Comparison of ENCODE assay signal across 19 cellular contexts in the genomic region with DNA sequence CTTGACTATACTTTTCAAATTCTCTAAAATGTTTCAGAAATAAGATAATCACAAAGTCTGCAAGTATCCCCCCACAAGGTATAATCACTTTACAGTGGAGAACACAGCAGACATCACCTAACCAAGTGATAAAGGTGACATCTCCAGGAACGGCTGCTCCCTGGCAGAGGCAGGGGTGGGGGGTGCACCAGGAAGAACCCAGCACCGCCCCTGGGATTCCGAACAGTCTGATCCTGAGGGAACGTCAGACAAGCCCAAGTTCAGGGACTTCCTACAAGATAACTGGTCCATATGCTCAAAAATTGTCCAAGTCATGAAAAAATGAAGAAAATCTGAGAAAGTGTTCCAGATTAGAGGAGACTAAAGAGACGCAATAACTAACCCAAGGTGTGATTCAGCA.
"Had no signal": no experiment of that assay in that cellular context is flagged by ENCODE, and none has a peak within 500 bp of the region (broad histone marks: within the 10 kb centered on the region; RNA-seq: fewer than 3 reads in every experiment).

No MANE protein-coding gene starts in this region.

- H3K4me1 Mint-ChIP-seq: central memory CD8-positive, alpha-beta T cell had no signal

- H3K36me3 ChIP-seq: ascending aorta, colonic mucosa, gastrocnemius medialis, WERI-Rb-1 had no signal

- H3K27ac Mint-ChIP-seq: activated naive CD4-positive, alpha-beta T cell treated with anti-CD3 and anti-CD28 coated beads, Interleukin-2, amount 50 U/mL, for 24 hours; naive thymus-derived CD4-positive, alpha-beta T cell had no signal

- H3K36me3 Mint-ChIP-seq: activated naive CD4-positive, alpha-beta T cell treated with anti-CD3 and anti-CD28 coated beads, Interleukin-2, amount 50 U/mL, for 24 hours; naive thymus-derived CD4-positive, alpha-beta T cell had no signal

- H3K27ac ChIP-seq: ascending aorta, gastrocnemius medialis, WERI-Rb-1 had no signal

- FAIRE-seq: kidney had no signal

- H3K9me3 Mint-ChIP-seq: activated naive CD4-positive, alpha-beta T cell treated with anti-CD3 and anti-CD28 coated beads, Interleukin-2, amount 50 U/mL, for 24 hours; central memory CD8-positive, alpha-beta T cell; naive thymus-derived CD4-positive, alpha-beta T cell had no signal

- H3K27me3 ChIP-seq: ascending aorta, colonic mucosa had no signal

- ATAC-seq: gastrocnemius medialis; left lobe of liver; mucosa of descending colon; naive thymus-derived CD4-positive, alpha-beta T cell had no signal

- DNase-seq: activated CD4-positive, alpha-beta T cell treated with anti-CD3 and anti-CD28 coated beads for 1 hour; activated CD4-positive, alpha-beta T cell treated with anti-CD3 and anti-CD28 coated beads, Interleukin-2, amount 50 U/mL, for 4 hours; activated gamma-delta T cell; gastrocnemius medialis; naive thymus-derived CD4-positive, alpha-beta T cell; stimulated activated CD4-positive, alpha-beta T cell treated with anti-CD3 and anti-CD28 coated beads, Interleukin-12 subunit alpha, Interleukin-12 subunit beta, amount 100 ng/mL, for 4 hours; stimulated activated CD4-positive, alpha-beta T cell treated with anti-CD3 and anti-CD28 coated beads, Interleukin-1b, Interleukin-23, amount 100 ng/mL, for 48 hours; stimulated activated CD8-positive, alpha-beta memory T cell treated with anti-CD3 and anti-CD28 coated beads, Interleukin-4, amount 100 ng/mL, for 48 hours; stimulated activated naive CD4-positive, alpha-beta T cell treated with Interleukin-2 at 50 U/mL for 16 hours; SW 1271; T-helper 2 cell; WERI-Rb-1 had no signal

- H3K4me3 ChIP-seq: colonic mucosa, gastrocnemius medialis, mucosa of descending colon had no signal

- H3K9me3 ChIP-seq: ascending aorta, colonic mucosa, gastrocnemius medialis, mucosa of descending colon had no signal
